ENCODE assay signal across 31 cellular contexts in genomic region chr12:50937653-50938052, GRCh38. TPM values are rescaled to one million over a fixed set of nuclear protein-coding genes. Genes with fewer than 3 reads are reported as not detected.
"Had no signal": no experiment of that assay in that cellular context is flagged by ENCODE, and none has a peak within 500 bp of the region (broad histone marks: within the 10 kb centered on the region; RNA-seq: fewer than 3 reads in every experiment).

No MANE protein-coding gene starts in this region.

- ATAC-seq: activated naive CD8-positive, alpha-beta T cell treated with anti-CD3 and anti-CD28 coated beads, Interleukin-2, amount 50 U/mL, for 24 hours had no signal

- H3K27ac ChIP-seq: VCaP had no signal

- FAIRE-seq: bronchial epithelial cell had no signal

- DNase-seq: activated B cell treated with CpG ODN at 0.5 μM for 24 hours; activated CD4-positive, alpha-beta memory T cell treated with anti-CD3 and anti-CD28 coated beads for 36 hours; activated CD4-positive, alpha-beta T cell treated with anti-CD3 and anti-CD28 coated beads for 4 hours; activated CD4-positive, alpha-beta T cell treated with anti-CD3 and anti-CD28 coated beads, Interleukin-2, amount 50 U/mL, for 1 hour; activated CD4-positive, CD25-positive, alpha-beta regulatory T cell treated with anti-CD3 and anti-CD28 coated beads, Interleukin-2, amount 50 U/mL, for 72 hours; activated CD8-positive, alpha-beta memory T cell treated with anti-CD3 and anti-CD28 coated beads, Interleukin-2, amount 50 U/mL, for 4 hours; activated effector memory CD4-positive, alpha-beta T cell treated with Interleukin-2 at 50 U/mL for 16 hours; activated naive CD4-positive, alpha-beta T cell treated with anti-CD3 and anti-CD28 coated beads, Interleukin-2, amount 10 ng/mL, durations not matched to agents 7 days and 5 days; activated naive CD8-positive, alpha-beta T cell treated with anti-CD3 and anti-CD28 coated beads, Interleukin-2, amount 50 U/mL, for 24 hours; activated T-cell treated with anti-CD3 and anti-CD28 coated beads, Interleukin-2, amount 50 U/mL, for 48 hours; anterior cingulate cortex; caudate nucleus; cerebellar nuclear complex; NCI-H1048; NCI-H1105 treated with DMSO at 0.1 percent for 48 hours; NCI-H1436; NCI-H1694; NCI-H1930; NCI-H2081 treated with DMSO at 0.1 percent for 48 hours; NCI-H345; NCI-H524 treated with DMSO at 0.1 percent for 48 hours; NK-92 treated with Interleukin-12 subunit alpha and Interleukin-12 subunit beta, amount 100 ng/mL, for 24 hours; Right ventricle myocardium superior; SW 1271; T-helper 1 cell; T-helper 2 cell; T-helper 9 cell had no signal

RNA-seq across cellular contexts. Expression of gene HIGD1C, which starts 14.7 kb away (rescaled TPM):
- total RNA-seq: activated B cell treated with CpG ODN at 0.5 μM for 24 hours; activated CD4-positive, alpha-beta memory T cell treated with anti-CD3 and anti-CD28 coated beads for 36 hours; bronchial epithelial cell; MCF 10A; NCI-H460; Right ventricle myocardium superior had no signal
